In genomic region chr1:215635827-215636226, GRCh38 we compare ENCODE assay signal across 22 cellular contexts.
DNase-seq lines count a peak whose midpoint lies in the region; ATAC-seq and TF ChIP-seq lines count a peak whose summit lies in the region.
"Had no signal": no experiment of that assay in that cellular context is flagged by ENCODE, and none has a peak within 500 bp of the region (broad histone marks: within the 10 kb centered on the region; RNA-seq: fewer than 3 reads in every experiment).

No MANE protein-coding gene starts in this region.

- no peaks in the 10 kb centered on the region for H3K27me3 Mint-ChIP-seq in HFFc6 (ENCODE audit: insufficient read depth)
- H3K27me3 Mint-ChIP-seq: activated CD8-positive, alpha-beta T cell treated with anti-CD3 and anti-CD28 coated beads for 36 hours; CD4-positive, CD25-positive, alpha-beta regulatory T cell had no signal

- no peaks in the 10 kb centered on the region for H3K9me3 ChIP-seq in stomach
- H3K9me3 ChIP-seq: SK-N-SH, thoracic aorta had no signal

- no peaks in the 10 kb centered on the region for H3K27me3 ChIP-seq in stomach
- H3K27me3 ChIP-seq: cardiac muscle cell had no signal

- no peak for TF ChIP-seq EP300 in stomach (IDR thresholded peaks at IDR 0.05)

- no peak for DNase-seq in HFFc6
- DNase-seq in mucosa of gallbladder (ENCODE audit: low spot score): peak; percentile 22
- DNase-seq in stomach: no peak
- DNase-seq in NCI-H187 (lab: John Stamatoyannopoulos, UW): no peak
- no peak for DNase-seq in coronary artery (ENCODE audit: low spot score)
- DNase-seq in effector CD4-positive, alpha-beta T cell: no peak
- DNase-seq: activated CD8-positive, alpha-beta T cell treated with anti-CD3 and anti-CD28 coated beads for 36 hours; CD4-positive, CD25-positive, alpha-beta regulatory T cell; DMS53; H9; midbrain; NCI-H1092 treated with DMSO at 0.1 percent for 48 hours; NCI-H2081 treated with DMSO at 0.1 percent for 48 hours; NCI-H524; retina; RPMI8226; SK-N-SH had no signal

- no peaks in the 10 kb centered on the region for H3K9me3 Mint-ChIP-seq in HFFc6
- H3K9me3 Mint-ChIP-seq: activated CD8-positive, alpha-beta T cell treated with anti-CD3 and anti-CD28 coated beads for 36 hours; H9 had no signal

- no peaks in the 10 kb centered on the region for H3K36me3 Mint-ChIP-seq in HFFc6 (ENCODE audit: low read depth)
- H3K36me3 Mint-ChIP-seq: CD4-positive, CD25-positive, alpha-beta regulatory T cell had no signal

- no peaks in the 10 kb centered on the region for H3K36me3 ChIP-seq in stomach
- H3K36me3 ChIP-seq: cardiac muscle cell, thoracic aorta had no signal

- H3K27ac ChIP-seq in stomach (peak overlapping the region in 3 of 5 donors; percentile 71 to 77 (median 74)), coronary artery (peak overlapping the region in 1 of 2 donors; percentile 65)
- H3K27ac ChIP-seq: cardiac muscle cell had no signal

- peak overlapping the region; percentile 82 for H3K27ac Mint-ChIP-seq in HFFc6
- H3K27ac Mint-ChIP-seq: activated CD8-positive, alpha-beta T cell treated with anti-CD3 and anti-CD28 coated beads for 36 hours; CD4-positive, CD25-positive, alpha-beta regulatory T cell; H9 had no signal

- peaks cover 33% of the 10 kb centered on the region for H3K4me1 Mint-ChIP-seq in HFFc6 (ENCODE audit: low read depth)
- H3K4me1 Mint-ChIP-seq: CD4-positive, CD25-positive, alpha-beta regulatory T cell had no signal

- ATAC-seq in esophagus mucosa (peak; percentile 36), GM21529 (IDR thresholded peaks at IDR 0.05; ENCODE audit: unreplicated experiment) (no peak)
- ATAC-seq: activated CD4-positive, CD25-positive, alpha-beta regulatory T cell treated with anti-CD3 and anti-CD28 coated beads, Interleukin-2, amount 50 U/mL, for 24 hours; activated CD8-positive, alpha-beta T cell treated with anti-CD3 and anti-CD28 coated beads for 36 hours had no signal

- H3K4me3 Mint-ChIP-seq in HFFc6: peak overlapping the region; percentile 57
- H3K4me3 Mint-ChIP-seq: activated CD8-positive, alpha-beta T cell treated with anti-CD3 and anti-CD28 coated beads for 36 hours; CD4-positive, CD25-positive, alpha-beta regulatory T cell; H9 had no signal

- WGBS in stomach, 5 donors: 68 to 85% (median 76%) methylated on average over 6 of the region's 6 CpGs

- H3K4me1 ChIP-seq in stomach: peaks cover 9 to 31% (median 21%) of the 10 kb centered on the region in 4 donors

- no peak overlapping the region for H3K4me3 ChIP-seq in stomach
- H3K4me3 ChIP-seq in coronary artery: no peak overlapping the region
- H3K4me3 ChIP-seq: cardiac muscle cell had no signal

- TF ChIP-seq POLR2A in stomach (IDR thresholded peaks at IDR 0.05): no peak

- intact Hi-C loops in stomach (cut with DNase I; ENCODE audit: low total_unique reads): no loop called here

- no peak for TF ChIP-seq CTCF in HFFc6 (IDR thresholded peaks at IDR 0.05)
- no peak for TF ChIP-seq CTCF in stomach (IDR thresholded peaks at IDR 0.05)
- TF ChIP-seq CTCF in coronary artery (IDR thresholded peaks at IDR 0.05): no peak
